8 cellular contexts compared by ENCODE assay signal in the genomic region with DNA sequence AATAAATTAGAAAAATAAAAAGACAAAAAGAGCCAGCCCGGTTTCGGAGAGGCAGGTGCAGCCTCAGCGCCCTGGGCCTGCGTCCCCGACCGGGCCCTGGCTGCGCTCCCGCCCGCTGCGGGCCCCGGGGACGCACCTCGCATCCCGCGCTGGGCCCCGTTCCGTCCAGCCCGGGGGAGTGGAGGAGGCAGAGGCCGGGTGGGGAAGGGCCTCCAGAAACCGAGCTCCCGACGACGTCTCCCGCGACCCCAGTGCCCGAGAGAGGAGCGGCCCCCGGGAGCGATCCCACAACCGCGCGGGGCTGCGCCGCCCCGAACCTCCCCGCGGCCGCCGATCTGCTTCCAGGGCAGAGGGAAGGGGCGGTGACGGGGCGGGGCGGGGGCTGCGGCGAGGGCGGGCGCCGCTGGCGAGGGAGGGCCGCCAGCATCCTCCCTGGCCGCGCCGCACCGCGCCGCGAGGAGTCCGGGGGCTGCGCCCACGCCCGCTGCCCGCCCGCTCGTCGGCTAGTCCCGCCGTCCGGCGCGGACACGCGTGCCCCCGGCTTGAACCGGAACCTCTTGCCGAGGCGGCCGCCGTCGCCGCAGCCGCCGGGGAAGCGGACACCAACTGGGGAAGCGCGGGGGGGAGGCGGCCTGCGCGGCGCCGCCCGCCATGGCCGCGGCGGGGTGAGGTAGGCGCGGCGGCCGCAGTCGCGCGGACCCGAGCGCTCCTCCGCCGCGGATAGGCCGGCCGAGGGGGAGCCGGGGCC. TPM values are rescaled to one million over a fixed set of nuclear protein-coding genes. Genes with fewer than 3 reads are reported as not detected.
DNase-seq lines count a peak whose midpoint lies in the region; ATAC-seq and TF ChIP-seq lines count a peak whose summit lies in the region.

A gene (plus strand): TSS at position 426 of the 748 bp plus-strand sequence. CDS start 545 bp downstream, outside the sequence.

- no peaks in the 10 kb centered on the region for H3K36me3 Mint-ChIP-seq in chondrocyte (ENCODE audit: low read depth)

- no peaks in the 10 kb centered on the region for H3K27me3 Mint-ChIP-seq in chondrocyte (ENCODE audit: low read depth)

- H3K4me3 Mint-ChIP-seq in chondrocyte (ENCODE audit: unreplicated experiment): peak within 1 kb of the TSS; percentile 93

- ATAC-seq in GM18519 (IDR thresholded peaks at IDR 0.05; ENCODE audit: low FRiP score, unreplicated experiment) (peak; percentile 37), HG02759 (IDR thresholded peaks at IDR 0.05; ENCODE audit: unreplicated experiment) (peak; percentile 75)

- H3K27ac Mint-ChIP-seq in chondrocyte (ENCODE audit: unreplicated experiment): peak within 1 kb of the TSS; percentile 85

- peak within 1 kb of the TSS; percentile 76 for H3K27ac ChIP-seq in layer of hippocampus (ENCODE audit: low read depth, low read length)

- H3K27me3 ChIP-seq in layer of hippocampus (ENCODE audit: control insufficient read depth, insufficient read depth, low read length): no peaks in the 10 kb centered on the region

- DNase-seq in NCI-H146 (lab: John Stamatoyannopoulos, UW): peak; percentile 81
- DNase-seq in activated CD4-positive, alpha-beta T cell treated with anti-CD3 and anti-CD28 coated beads for 24 hours (ENCODE audit: low read depth in 2 of 2): peak; percentile 67 to 79
- peak; percentile 92 for DNase-seq in chondrocyte (ENCODE audit: low spot score)
- peak; percentile 72 to 83 for DNase-seq in stimulated activated CD4-positive, alpha-beta T cell treated with anti-CD3 and anti-CD28 coated beads, Interleukin-1b, Interleukin-23, amount 100 ng/mL, for 4 hours (ENCODE audit: low read depth in 2 of 2)
- DNase-seq in SKM-1 (lab: John Stamatoyannopoulos, UW; ENCODE audit: unreplicated experiment): no peak

- no peaks in the 10 kb centered on the region for H3K9me3 Mint-ChIP-seq in chondrocyte (ENCODE audit: low read depth)

- no peak for TF ChIP-seq CTCF in chondrocyte (IDR thresholded peaks at IDR 0.05)

- peaks cover 78% of the 10 kb centered on the region for H3K4me1 Mint-ChIP-seq in chondrocyte (ENCODE audit: low read depth)

RNA-seq across cellular contexts. Expression of the gene that starts here (rescaled TPM):
- total RNA-seq in chondrocyte: 68.7 to 76.0 TPM (median 74.6 TPM) in 3 replicates
